ENCODE assay signal across 1 cellular context in the genomic region with DNA sequence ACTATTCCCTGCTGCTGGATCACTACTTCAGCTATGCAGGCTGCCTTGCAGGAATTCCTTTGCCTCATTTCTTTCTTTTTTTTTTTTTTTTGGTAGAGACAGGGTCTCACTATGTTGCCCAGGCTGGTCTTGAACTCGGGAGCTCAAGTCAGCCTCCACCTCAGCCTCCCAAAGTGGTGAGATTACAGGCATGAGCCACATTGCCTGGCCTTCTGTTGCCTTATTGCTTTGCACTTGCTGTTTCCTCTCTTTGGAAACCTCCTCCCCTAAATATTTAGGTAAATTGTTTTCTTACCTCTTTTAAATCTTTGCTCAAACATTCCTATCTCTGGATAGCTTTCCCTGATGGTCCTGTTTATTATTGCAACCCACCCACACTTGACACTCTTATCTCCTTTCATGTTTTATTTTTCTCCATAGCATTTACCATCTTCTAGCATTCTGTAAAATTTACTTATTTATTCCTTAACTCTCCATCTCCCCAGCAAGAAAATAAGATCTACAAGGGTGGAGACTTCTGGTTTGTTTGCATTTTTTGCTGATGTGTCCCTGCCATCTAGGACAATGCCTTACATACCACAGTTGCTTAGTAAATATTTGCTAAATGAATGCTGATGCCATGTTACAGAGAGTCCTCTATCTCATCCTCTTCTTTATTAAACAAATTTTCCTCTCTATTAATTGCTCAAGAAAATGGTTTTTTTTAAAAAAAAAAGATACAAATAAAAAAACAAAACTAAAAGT.
TF ChIP-seq lines count a peak whose summit lies in the region.

No MANE protein-coding gene starts in this region.

TF ChIP-seq in SK-N-SH treated with all-trans-retinoic acid at 6 μM for 48 hours, 23 proteins besides CTCF, POLR2A, EP300 and RAD21 (continued from another document):
- TF ChIP-seq, protein P1, sequence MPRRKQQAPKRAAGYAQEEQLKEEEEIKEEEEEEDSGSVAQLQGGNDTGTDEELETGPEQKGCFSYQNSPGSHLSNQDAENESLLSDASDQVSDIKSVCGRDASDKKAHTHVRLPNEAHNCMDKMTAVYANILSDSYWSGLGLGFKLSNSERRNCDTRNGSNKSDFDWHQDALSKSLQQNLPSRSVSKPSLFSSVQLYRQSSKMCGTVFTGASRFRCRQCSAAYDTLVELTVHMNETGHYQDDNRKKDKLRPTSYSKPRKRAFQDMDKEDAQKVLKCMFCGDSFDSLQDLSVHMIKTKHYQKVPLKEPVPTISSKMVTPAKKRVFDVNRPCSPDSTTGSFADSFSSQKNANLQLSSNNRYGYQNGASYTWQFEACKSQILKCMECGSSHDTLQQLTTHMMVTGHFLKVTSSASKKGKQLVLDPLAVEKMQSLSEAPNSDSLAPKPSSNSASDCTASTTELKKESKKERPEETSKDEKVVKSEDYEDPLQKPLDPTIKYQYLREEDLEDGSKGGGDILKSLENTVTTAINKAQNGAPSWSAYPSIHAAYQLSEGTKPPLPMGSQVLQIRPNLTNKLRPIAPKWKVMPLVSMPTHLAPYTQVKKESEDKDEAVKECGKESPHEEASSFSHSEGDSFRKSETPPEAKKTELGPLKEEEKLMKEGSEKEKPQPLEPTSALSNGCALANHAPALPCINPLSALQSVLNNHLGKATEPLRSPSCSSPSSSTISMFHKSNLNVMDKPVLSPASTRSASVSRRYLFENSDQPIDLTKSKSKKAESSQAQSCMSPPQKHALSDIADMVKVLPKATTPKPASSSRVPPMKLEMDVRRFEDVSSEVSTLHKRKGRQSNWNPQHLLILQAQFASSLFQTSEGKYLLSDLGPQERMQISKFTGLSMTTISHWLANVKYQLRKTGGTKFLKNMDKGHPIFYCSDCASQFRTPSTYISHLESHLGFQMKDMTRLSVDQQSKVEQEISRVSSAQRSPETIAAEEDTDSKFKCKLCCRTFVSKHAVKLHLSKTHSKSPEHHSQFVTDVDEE (CRISPR knock-in tag; IDR thresholded peaks at IDR 0.05) = no peak
- TF ChIP-seq ZNF565 (CRISPR knock-in tag; conservative IDR thresholded peaks at IDR 0.05; ENCODE audit: low read depth) (no peak), PPARA (CRISPR knock-in tag; IDR thresholded peaks at IDR 0.05; ENCODE audit: borderline replicate concordance) (no peak), RARB (CRISPR knock-in tag; IDR thresholded peaks at IDR 0.05) (no peak), ISL1 (CRISPR knock-in tag; IDR thresholded peaks at IDR 0.05) (no peak), TCF4 (CRISPR knock-in tag; IDR thresholded peaks at IDR 0.05; ENCODE audit: borderline replicate concordance) (no peak), BACH2 (CRISPR knock-in tag; IDR thresholded peaks at IDR 0.05; ENCODE audit: borderline replicate concordance) (no peak), ZFP30 (CRISPR knock-in tag; IDR thresholded peaks at IDR 0.05) (no peak)
